ENCODE assay signal across 12 cellular contexts in genomic region chr2:204550738-204551137, GRCh38. TPM values are rescaled to one million over a fixed set of nuclear protein-coding genes. Genes with fewer than 3 reads are reported as not detected.
DNase-seq lines count a peak whose midpoint lies in the region; ATAC-seq and TF ChIP-seq lines count a peak whose summit lies in the region.
"Had no signal": no experiment of that assay in that cellular context is flagged by ENCODE, and none has a peak within 500 bp of the region (broad histone marks: within the 10 kb centered on the region; RNA-seq: fewer than 3 reads in every experiment).

No MANE protein-coding gene starts in this region.

- ATAC-seq in right cardiac atrium (peak in 1 of 2 donors; percentile 37), Right ventricle myocardium inferior (no peak), HG02798 (IDR thresholded peaks at IDR 0.05; ENCODE audit: poor library complexity, unreplicated experiment) (no peak)
- ATAC-seq: A549 had no signal

- no peak overlapping the region for H4K91ac ChIP-seq in neuronal stem cell (ENCODE audit: low read depth, low read length, poor library complexity)

- H3K4me3 Mint-ChIP-seq in mesothelial cell of epicardium: no peak overlapping the region
- H3K4me3 Mint-ChIP-seq in CD14-positive monocyte: no peak overlapping the region

- H2AFZ ChIP-seq in neuronal stem cell (ENCODE audit: low read length): no peak overlapping the region

- H3K4me3 ChIP-seq in right cardiac atrium (ENCODE audit: low read length) (no peak overlapping the region), neuronal stem cell (ENCODE audit: low read length in 2 of 2) (no peak overlapping the region)
- H3K4me3 ChIP-seq: A549 had no signal

- H3K9me3 ChIP-seq in right cardiac atrium (ENCODE audit: control insufficient read depth, low read length) (no peaks in the 10 kb centered on the region), neuronal stem cell (replicated peaks in 1 of 2; ENCODE audit: control insufficient read depth in 2 of 2, insufficient read depth in 1 of 2, low read depth in 1 of 2, low read length in 2 of 2) (peaks cover 0 to 4% of the 10 kb centered on the region in 2 donors)
- H3K9me3 ChIP-seq: A549 had no signal

- no peaks in the 10 kb centered on the region for H3K27me3 ChIP-seq in right cardiac atrium (ENCODE audit: control insufficient read depth, insufficient read depth)
- H3K27me3 ChIP-seq in neuronal stem cell (ENCODE audit: control insufficient read depth in 3 of 3, insufficient read depth in 3 of 3, low read depth in 1 of 3, low read length in 3 of 3): peaks cover 0 to 9% (median 0%) of the 10 kb centered on the region in 3 experiments

- no peak for DNase-seq in right cardiac atrium
- DNase-seq in Right ventricle myocardium inferior (ENCODE audit: missing footprints): no peak
- DNase-seq in dermis blood vessel endothelial cell: peak; percentile 2
- no peak for DNase-seq in mesothelial cell of epicardium (ENCODE audit: low spot score in 2 of 2, unreplicated experiment in 2 of 2)
- no peak for DNase-seq in CD14-positive monocyte (ENCODE audit: low spot score)
- no peak for DNase-seq in neuronal stem cell (ENCODE audit: low spot score)
- DNase-seq in GF-D8 (lab: John Stamatoyannopoulos, UW): no peak
- DNase-seq: cortex of kidney, WERI-Rb-1 had no signal

- no peak overlapping the region for H3K4me2 ChIP-seq in neuronal stem cell (ENCODE audit: insufficient read depth, low read length, poor library complexity, severe bottlenecking)
- H3K4me2 ChIP-seq: A549 had no signal

- no peak overlapping the region for H3K18ac ChIP-seq in neuronal stem cell (ENCODE audit: low read length)

- H3K79me1 ChIP-seq in neuronal stem cell (ENCODE audit: low read depth, low read length): no peaks in the 10 kb centered on the region

- peak overlapping the region; percentile 52 for H3K27ac ChIP-seq in right cardiac atrium (ENCODE audit: low read length)
- no peak overlapping the region for H3K27ac ChIP-seq in neuronal stem cell (replicated peaks; ENCODE audit: low read length)
- H3K27ac ChIP-seq: A549, WERI-Rb-1 had no signal

- H3K4me1 Mint-ChIP-seq in mesothelial cell of epicardium (peaks cover 44% of the 10 kb centered on the region), CD14-positive monocyte (peaks cover 4% of the 10 kb centered on the region)

- no peak overlapping the region for H4K8ac ChIP-seq in neuronal stem cell (ENCODE audit: low read depth, low read length)

- H3K27ac Mint-ChIP-seq in mesothelial cell of epicardium (peak overlapping the region; percentile 81), CD14-positive monocyte (no peak overlapping the region)

- H2BK5ac ChIP-seq in neuronal stem cell (ENCODE audit: low read length): no peak overlapping the region

- H3K4me1 ChIP-seq in right cardiac atrium (ENCODE audit: control insufficient read depth, insufficient read depth, low read length) (peaks cover 7% of the 10 kb centered on the region), neuronal stem cell (ENCODE audit: control insufficient read depth in 2 of 2, insufficient read depth in 1 of 2, low read depth in 1 of 2, low read length in 2 of 2) (peaks cover 14 to 25% of the 10 kb centered on the region in 2 donors)

- no peak overlapping the region for H3K4ac ChIP-seq in neuronal stem cell (ENCODE audit: low read length)

- TF ChIP-seq CTCF in mesothelial cell of epicardium (IDR thresholded peaks at IDR 0.05; ENCODE audit: unreplicated experiment): no peak
- no peak for TF ChIP-seq CTCF in CD14-positive monocyte (IDR thresholded peaks at IDR 0.05)

- H3K9me3 Mint-ChIP-seq in mesothelial cell of epicardium: peaks cover 7% of the 10 kb centered on the region
- H3K9me3 Mint-ChIP-seq in CD14-positive monocyte: peaks cover 0 to 5% (median 5%) of the 10 kb centered on the region in 7 donors

- H3K27me3 Mint-ChIP-seq in mesothelial cell of epicardium (ENCODE audit: low read depth): peaks cover 8% of the 10 kb centered on the region
- peaks cover 11 to 15% (median 13%) of the 10 kb centered on the region in 3 donors for H3K27me3 Mint-ChIP-seq in CD14-positive monocyte (ENCODE audit: low read depth in 3 of 3)
- H3K27me3 Mint-ChIP-seq: progenitor cell of endocrine pancreas had no signal

- no peak overlapping the region for H3K23ac ChIP-seq in neuronal stem cell (ENCODE audit: low read depth, low read length, poor library complexity)

- H3K36me3 Mint-ChIP-seq in mesothelial cell of epicardium: no peaks in the 10 kb centered on the region
- no peaks in the 10 kb centered on the region for H3K36me3 Mint-ChIP-seq in CD14-positive monocyte

- H3K9ac ChIP-seq in neuronal stem cell (ENCODE audit: low read depth, low read length, poor library complexity): no peak overlapping the region

- H2AK5ac ChIP-seq in neuronal stem cell (ENCODE audit: low read depth, low read length): no peak overlapping the region

- no peaks in the 10 kb centered on the region for H3K36me3 ChIP-seq in neuronal stem cell (replicated peaks in 1 of 2; ENCODE audit: control insufficient read depth in 2 of 2, insufficient read depth in 2 of 2, low read length in 2 of 2)
- H3K36me3 ChIP-seq: WERI-Rb-1 had no signal

- H2BK15ac ChIP-seq in neuronal stem cell (ENCODE audit: low read length): no peak overlapping the region

- H2BK12ac ChIP-seq in neuronal stem cell (ENCODE audit: low read length): no peak overlapping the region

- no peak overlapping the region for H2BK120ac ChIP-seq in neuronal stem cell (ENCODE audit: low read depth, low read length)

- no peak overlapping the region for H3K14ac ChIP-seq in neuronal stem cell (ENCODE audit: low read length)

- WGBS in right cardiac atrium: 54% methylated on average over 2 of the region's 2 CpGs
- WGBS in neuronal stem cell (ENCODE audit: extremely low coverage in 2 of 2, insufficient read length in 2 of 2, insufficient replicate concordance in 1 of 2), 2 donors: no CpG with 5 or more reads among the region's 2 CpGs

- intact Hi-C loops in right cardiac atrium (cut with DNase I): no loop called here
- intact Hi-C loops in Right ventricle myocardium inferior (cut with DNase I): no loop called here
- intact Hi-C loops in CD14-positive monocyte (cut with micrococcal nuclease): no loop called here

RNA-seq across cellular contexts. Expression of gene PARD3B, which starts 5.5 kb away (rescaled TPM):
- total RNA-seq in right cardiac atrium: 10 to 100 TPM; 13.0 to 18.6 (median 16.0) TPM
- 3.0 TPM for polyA plus RNA-seq in right cardiac atrium
- total RNA-seq in Right ventricle myocardium inferior: 7.8 TPM
- total RNA-seq in dermis blood vessel endothelial cell: 13.3 and 14.3 TPM in 2 replicates
- 20.4 to 23.7 TPM (median 23.4 TPM) in 3 replicates for total RNA-seq in mesothelial cell of epicardium
- not detected for polyA plus RNA-seq in CD14-positive monocyte
- 2.4 TPM for polyA plus RNA-seq in neuronal stem cell (2013, experiment 1 of 2)
- 2.2 TPM for polyA plus RNA-seq in neuronal stem cell (2013, experiment 2 of 2)
